Comparison of ENCODE assay signal across 17 cellular contexts in the genomic region with DNA sequence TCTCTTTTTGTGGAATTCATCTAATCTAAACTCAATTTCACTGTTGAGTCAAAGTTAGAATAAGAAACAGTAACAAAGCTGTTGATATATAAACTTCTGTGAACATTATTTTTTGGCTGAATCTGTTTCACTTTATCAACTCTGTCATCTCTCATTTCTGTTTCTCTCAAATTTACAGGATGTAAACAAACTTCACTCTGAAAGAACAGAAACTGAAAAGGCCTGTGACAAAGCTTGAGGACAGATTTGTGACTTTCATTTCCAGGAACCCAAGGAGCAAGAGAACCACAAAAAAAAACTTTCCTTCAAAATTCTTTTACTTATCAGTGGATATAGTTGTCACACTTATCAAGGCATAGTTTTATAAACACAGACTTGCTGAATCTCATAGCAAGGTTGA.
A peak's percentile ranks its signal among the peaks of the same experiment; 100 is the strongest.
DNase-seq lines count a peak whose midpoint lies in the region; ATAC-seq lines count a peak whose summit lies in the region.
"Had no signal": no experiment of that assay in that cellular context is flagged by ENCODE, and none has a peak within 500 bp of the region (broad histone marks: within the 10 kb centered on the region; RNA-seq: fewer than 3 reads in every experiment).

No MANE protein-coding gene starts in this region.

- intact Hi-C loops in activated CD4-positive, alpha-beta memory T cell treated with anti-CD3 and anti-CD28 coated beads for 36 hours (cut with micrococcal nuclease), result no loop called here

- no peaks in the 10 kb centered on the region for H3K36me3 Mint-ChIP-seq in activated naive CD8-positive, alpha-beta T cell treated with anti-CD3 and anti-CD28 coated beads for 36 hours
- no peaks in the 10 kb centered on the region for H3K36me3 Mint-ChIP-seq in activated naive CD8-positive, alpha-beta T cell treated with anti-CD3 and anti-CD28 coated beads, Interleukin-2, amount 50 U/mL, for 24 hours (ENCODE audit: low read depth)
- H3K36me3 Mint-ChIP-seq in activated CD4-positive, alpha-beta memory T cell treated with anti-CD3 and anti-CD28 coated beads, Interleukin-2, amount 10 ng/mL, durations not matched to agents 7 days and 5 days (ENCODE audit: low read depth), result no peaks in the 10 kb centered on the region
- no peaks in the 10 kb centered on the region for H3K36me3 Mint-ChIP-seq in activated CD4-positive, alpha-beta memory T cell treated with anti-CD3 and anti-CD28 coated beads for 36 hours
- H3K36me3 Mint-ChIP-seq: CD4-positive, CD25-positive, alpha-beta regulatory T cell; neural progenitor cell had no signal

- no peak overlapping the region for H3K4me3 Mint-ChIP-seq in activated naive CD8-positive, alpha-beta T cell treated with anti-CD3 and anti-CD28 coated beads for 36 hours
- H3K4me3 Mint-ChIP-seq in activated naive CD8-positive, alpha-beta T cell treated with anti-CD3 and anti-CD28 coated beads, Interleukin-2, amount 50 U/mL, for 24 hours, result no peak overlapping the region
- H3K4me3 Mint-ChIP-seq in activated CD4-positive, alpha-beta memory T cell treated with anti-CD3 and anti-CD28 coated beads, Interleukin-2, amount 10 ng/mL, durations not matched to agents 7 days and 5 days, result no peak overlapping the region
- H3K4me3 Mint-ChIP-seq in activated CD4-positive, alpha-beta memory T cell treated with anti-CD3 and anti-CD28 coated beads for 36 hours, result no peak overlapping the region
- H3K4me3 Mint-ChIP-seq: CD4-positive, CD25-positive, alpha-beta regulatory T cell; neural progenitor cell; stimulated activated naive CD8-positive, alpha-beta T cell treated with anti-CD3 and anti-CD28 coated beads, Interleukin-15, Interleukin-2, amounts not matched to agents 100 ng/mL and 50 ng/mL, for 24 hours had no signal

- H3K27ac Mint-ChIP-seq in activated naive CD8-positive, alpha-beta T cell treated with anti-CD3 and anti-CD28 coated beads for 36 hours, result peak overlapping the region; percentile 14
- H3K27ac Mint-ChIP-seq in activated naive CD8-positive, alpha-beta T cell treated with anti-CD3 and anti-CD28 coated beads, Interleukin-2, amount 50 U/mL, for 24 hours, result no peak overlapping the region
- H3K27ac Mint-ChIP-seq in activated CD4-positive, alpha-beta memory T cell treated with anti-CD3 and anti-CD28 coated beads, Interleukin-2, amount 10 ng/mL, durations not matched to agents 7 days and 5 days, result no peak overlapping the region
- no peak overlapping the region for H3K27ac Mint-ChIP-seq in activated CD4-positive, alpha-beta memory T cell treated with anti-CD3 and anti-CD28 coated beads for 36 hours
- H3K27ac Mint-ChIP-seq: CD4-positive, CD25-positive, alpha-beta regulatory T cell; neural progenitor cell; stimulated activated naive CD8-positive, alpha-beta T cell treated with anti-CD3 and anti-CD28 coated beads, Interleukin-15, Interleukin-2, amounts not matched to agents 100 ng/mL and 50 ng/mL, for 24 hours had no signal

- no peak for DNase-seq in activated naive CD8-positive, alpha-beta T cell treated with anti-CD3 and anti-CD28 coated beads for 36 hours
- DNase-seq in activated naive CD8-positive, alpha-beta T cell treated with anti-CD3 and anti-CD28 coated beads, Interleukin-2, amount 50 U/mL, for 24 hours, result no peak
- no peak for DNase-seq in GDM1 (lab: John Stamatoyannopoulos, UW)
- DNase-seq in activated CD4-positive, alpha-beta memory T cell treated with anti-CD3 and anti-CD28 coated beads, Interleukin-2, amount 10 ng/mL, durations not matched to agents 7 days and 5 days, result no peak
- no peak for DNase-seq in activated CD4-positive, alpha-beta memory T cell treated with anti-CD3 and anti-CD28 coated beads for 36 hours
- no peak for DNase-seq in NCI-H82 treated with DMSO at 0.1 percent for 48 hours (lab: John Stamatoyannopoulos, UW; ENCODE audit: unreplicated experiment)
- DNase-seq: ACHN; activated CD4-positive, CD25-positive, alpha-beta regulatory T cell treated with anti-CD3 and anti-CD28 coated beads, Interleukin-2, amount 50 U/mL, for 72 hours; DMS53; heart right ventricle; islet precursor cell; NCI-H1694 treated with DMSO at 0.1 percent for 48 hours had no signal

- POLR2A ChIA-PET in activated CD4-positive, alpha-beta memory T cell treated with anti-CD3 and anti-CD28 coated beads, Interleukin-2, amount 10 ng/mL, durations not matched to agents 7 days and 5 days (lab: Charles Lee), result no interaction called here
- POLR2A ChIA-PET in activated CD4-positive, alpha-beta memory T cell treated with anti-CD3 and anti-CD28 coated beads for 36 hours (lab: Charles Lee), result no interaction called here

- peaks cover 4% of the 10 kb centered on the region for H3K4me1 Mint-ChIP-seq in activated naive CD8-positive, alpha-beta T cell treated with anti-CD3 and anti-CD28 coated beads for 36 hours
- peaks cover 4% of the 10 kb centered on the region for H3K4me1 Mint-ChIP-seq in activated naive CD8-positive, alpha-beta T cell treated with anti-CD3 and anti-CD28 coated beads, Interleukin-2, amount 50 U/mL, for 24 hours
- peaks cover 3% of the 10 kb centered on the region for H3K4me1 Mint-ChIP-seq in activated CD4-positive, alpha-beta memory T cell treated with anti-CD3 and anti-CD28 coated beads, Interleukin-2, amount 10 ng/mL, durations not matched to agents 7 days and 5 days
- H3K4me1 Mint-ChIP-seq in activated CD4-positive, alpha-beta memory T cell treated with anti-CD3 and anti-CD28 coated beads for 36 hours (ENCODE audit: low read depth), result no peaks in the 10 kb centered on the region
- H3K4me1 Mint-ChIP-seq: CD4-positive, CD25-positive, alpha-beta regulatory T cell had no signal

- no peaks in the 10 kb centered on the region for H3K27me3 Mint-ChIP-seq in activated naive CD8-positive, alpha-beta T cell treated with anti-CD3 and anti-CD28 coated beads for 36 hours
- no peaks in the 10 kb centered on the region for H3K27me3 Mint-ChIP-seq in activated naive CD8-positive, alpha-beta T cell treated with anti-CD3 and anti-CD28 coated beads, Interleukin-2, amount 50 U/mL, for 24 hours
- H3K27me3 Mint-ChIP-seq in activated CD4-positive, alpha-beta memory T cell treated with anti-CD3 and anti-CD28 coated beads, Interleukin-2, amount 10 ng/mL, durations not matched to agents 7 days and 5 days, result no peaks in the 10 kb centered on the region
- H3K27me3 Mint-ChIP-seq in activated CD4-positive, alpha-beta memory T cell treated with anti-CD3 and anti-CD28 coated beads for 36 hours, result no peaks in the 10 kb centered on the region
- H3K27me3 Mint-ChIP-seq: CD4-positive, CD25-positive, alpha-beta regulatory T cell; stimulated activated naive CD8-positive, alpha-beta T cell treated with anti-CD3 and anti-CD28 coated beads, Interleukin-15, Interleukin-2, amounts not matched to agents 100 ng/mL and 50 ng/mL, for 24 hours had no signal

- CTCF ChIA-PET in activated CD4-positive, alpha-beta memory T cell treated with anti-CD3 and anti-CD28 coated beads, Interleukin-2, amount 10 ng/mL, durations not matched to agents 7 days and 5 days (lab: Charles Lee), result no interaction called here
- CTCF ChIA-PET in activated CD4-positive, alpha-beta memory T cell treated with anti-CD3 and anti-CD28 coated beads for 36 hours (lab: Charles Lee), result no interaction called here

- no peak for ATAC-seq in activated naive CD8-positive, alpha-beta T cell treated with anti-CD3 and anti-CD28 coated beads, Interleukin-2, amount 50 U/mL, for 24 hours
- ATAC-seq in GM21717 (IDR thresholded peaks at IDR 0.05; ENCODE audit: unreplicated experiment), result peak; percentile 84
- ATAC-seq in HG03575 (IDR thresholded peaks at IDR 0.05; ENCODE audit: extremely low read depth, insufficient number of reproducible peaks, low FRiP score, unreplicated experiment), result peak; percentile 54
- ATAC-seq: heart right ventricle had no signal

- H3K9me3 Mint-ChIP-seq in activated naive CD8-positive, alpha-beta T cell treated with anti-CD3 and anti-CD28 coated beads for 36 hours, result no peaks in the 10 kb centered on the region
- H3K9me3 Mint-ChIP-seq in activated naive CD8-positive, alpha-beta T cell treated with anti-CD3 and anti-CD28 coated beads, Interleukin-2, amount 50 U/mL, for 24 hours, result no peaks in the 10 kb centered on the region
- no peaks in the 10 kb centered on the region for H3K9me3 Mint-ChIP-seq in activated CD4-positive, alpha-beta memory T cell treated with anti-CD3 and anti-CD28 coated beads, Interleukin-2, amount 10 ng/mL, durations not matched to agents 7 days and 5 days
- no peaks in the 10 kb centered on the region for H3K9me3 Mint-ChIP-seq in activated CD4-positive, alpha-beta memory T cell treated with anti-CD3 and anti-CD28 coated beads for 36 hours
- H3K9me3 Mint-ChIP-seq: neural progenitor cell; stimulated activated naive CD8-positive, alpha-beta T cell treated with anti-CD3 and anti-CD28 coated beads, Interleukin-15, Interleukin-2, amounts not matched to agents 100 ng/mL and 50 ng/mL, for 24 hours had no signal
